ENCODE assay signal across 1 cellular context in the genomic region with DNA sequence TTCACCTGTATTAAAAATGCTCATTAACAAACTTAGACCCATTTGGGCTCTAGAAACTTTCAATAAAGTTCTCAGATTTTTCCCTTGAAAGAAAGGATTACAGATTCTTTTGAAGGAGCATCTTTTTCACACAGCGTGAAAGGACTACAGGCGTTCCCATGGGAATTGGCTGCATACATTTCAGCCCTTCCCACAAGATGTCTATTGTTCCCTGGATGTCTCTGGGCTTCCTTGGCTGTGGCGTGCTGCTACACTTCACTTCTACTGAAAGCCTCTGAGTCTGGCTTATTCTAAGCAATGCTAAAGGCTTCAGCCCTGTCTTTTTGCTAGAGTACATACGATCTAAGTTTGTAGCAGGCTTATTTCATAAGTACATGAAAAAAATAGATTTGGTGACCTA.
TF ChIP-seq lines count a peak whose summit lies in the region.

No MANE protein-coding gene starts in this region.

TF ChIP-seq in SK-N-SH treated with all-trans-retinoic acid at 6 μM for 48 hours, 23 proteins besides CTCF, POLR2A, EP300 and RAD21 (continued from another document):
- TF ChIP-seq, protein P1, sequence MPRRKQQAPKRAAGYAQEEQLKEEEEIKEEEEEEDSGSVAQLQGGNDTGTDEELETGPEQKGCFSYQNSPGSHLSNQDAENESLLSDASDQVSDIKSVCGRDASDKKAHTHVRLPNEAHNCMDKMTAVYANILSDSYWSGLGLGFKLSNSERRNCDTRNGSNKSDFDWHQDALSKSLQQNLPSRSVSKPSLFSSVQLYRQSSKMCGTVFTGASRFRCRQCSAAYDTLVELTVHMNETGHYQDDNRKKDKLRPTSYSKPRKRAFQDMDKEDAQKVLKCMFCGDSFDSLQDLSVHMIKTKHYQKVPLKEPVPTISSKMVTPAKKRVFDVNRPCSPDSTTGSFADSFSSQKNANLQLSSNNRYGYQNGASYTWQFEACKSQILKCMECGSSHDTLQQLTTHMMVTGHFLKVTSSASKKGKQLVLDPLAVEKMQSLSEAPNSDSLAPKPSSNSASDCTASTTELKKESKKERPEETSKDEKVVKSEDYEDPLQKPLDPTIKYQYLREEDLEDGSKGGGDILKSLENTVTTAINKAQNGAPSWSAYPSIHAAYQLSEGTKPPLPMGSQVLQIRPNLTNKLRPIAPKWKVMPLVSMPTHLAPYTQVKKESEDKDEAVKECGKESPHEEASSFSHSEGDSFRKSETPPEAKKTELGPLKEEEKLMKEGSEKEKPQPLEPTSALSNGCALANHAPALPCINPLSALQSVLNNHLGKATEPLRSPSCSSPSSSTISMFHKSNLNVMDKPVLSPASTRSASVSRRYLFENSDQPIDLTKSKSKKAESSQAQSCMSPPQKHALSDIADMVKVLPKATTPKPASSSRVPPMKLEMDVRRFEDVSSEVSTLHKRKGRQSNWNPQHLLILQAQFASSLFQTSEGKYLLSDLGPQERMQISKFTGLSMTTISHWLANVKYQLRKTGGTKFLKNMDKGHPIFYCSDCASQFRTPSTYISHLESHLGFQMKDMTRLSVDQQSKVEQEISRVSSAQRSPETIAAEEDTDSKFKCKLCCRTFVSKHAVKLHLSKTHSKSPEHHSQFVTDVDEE (CRISPR knock-in tag; IDR thresholded peaks at IDR 0.05): no peak
- TF ChIP-seq ARNTL (CRISPR knock-in tag; IDR thresholded peaks at IDR 0.05; ENCODE audit: borderline replicate concordance, low read depth): no peak
- TF ChIP-seq SNAI2 (CRISPR knock-in tag; IDR thresholded peaks at IDR 0.05): no peak
- no peak for TF ChIP-seq ZFP30 (CRISPR knock-in tag; IDR thresholded peaks at IDR 0.05)
- TF ChIP-seq ISL1 (CRISPR knock-in tag; IDR thresholded peaks at IDR 0.05): no peak
- TF ChIP-seq, protein P2, sequence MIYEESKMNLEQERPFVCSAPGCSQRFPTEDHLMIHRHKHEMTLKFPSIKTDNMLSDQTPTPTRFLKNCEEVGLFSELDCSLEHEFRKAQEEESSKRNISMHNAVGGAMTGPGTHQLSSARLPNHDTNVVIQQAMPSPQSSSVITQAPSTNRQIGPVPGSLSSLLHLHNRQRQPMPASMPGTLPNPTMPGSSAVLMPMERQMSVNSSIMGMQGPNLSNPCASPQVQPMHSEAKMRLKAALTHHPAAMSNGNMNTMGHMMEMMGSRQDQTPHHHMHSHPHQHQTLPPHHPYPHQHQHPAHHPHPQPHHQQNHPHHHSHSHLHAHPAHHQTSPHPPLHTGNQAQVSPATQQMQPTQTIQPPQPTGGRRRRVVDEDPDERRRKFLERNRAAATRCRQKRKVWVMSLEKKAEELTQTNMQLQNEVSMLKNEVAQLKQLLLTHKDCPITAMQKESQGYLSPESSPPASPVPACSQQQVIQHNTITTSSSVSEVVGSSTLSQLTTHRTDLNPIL (CRISPR knock-in tag; IDR thresholded peaks at IDR 0.05; ENCODE audit: low read depth): no peak
TF ChIP-seq in SK-N-SH treated with all-trans-retinoic acid at 6 μM for 48 hours: peak in this region for 0.
